ENCODE assay signal across 1 cellular context in genomic region chr14:74579447-74580274, GRCh38.
TF ChIP-seq lines count a peak whose summit lies in the region.

No MANE protein-coding gene starts in this region.

TF ChIP-seq in HCT116, 20 proteins besides CTCF, POLR2A, EP300 and RAD21 (continued from another document):
- TF ChIP-seq ZBTB33 (IDR thresholded peaks at IDR 0.05; ENCODE audit: extremely low read depth, insufficient replicate concordance, low read length) (no peak), EGR1 (IDR thresholded peaks at IDR 0.05; ENCODE audit: low read depth) (no peak), POLR2AphosphoS5 (IDR thresholded peaks at IDR 0.05; ENCODE audit: low read depth, low read length) (no peak), YY1 (IDR thresholded peaks at IDR 0.05; ENCODE audit: extremely low read depth, insufficient replicate concordance, low read depth, low read length) (peak; percentile 44), JUND (IDR thresholded peaks at IDR 0.05) (peak; percentile 61), SP1 (IDR thresholded peaks at IDR 0.05; ENCODE audit: low read depth) (peak; percentile 51; the same call in 1 of the 2 replicates), MAX (IDR thresholded peaks at IDR 0.05) (peak; percentile 42; the same call in 1 of the 2 replicates)
